Comparison of ENCODE assay signal across 1 cellular context in the genomic region with DNA sequence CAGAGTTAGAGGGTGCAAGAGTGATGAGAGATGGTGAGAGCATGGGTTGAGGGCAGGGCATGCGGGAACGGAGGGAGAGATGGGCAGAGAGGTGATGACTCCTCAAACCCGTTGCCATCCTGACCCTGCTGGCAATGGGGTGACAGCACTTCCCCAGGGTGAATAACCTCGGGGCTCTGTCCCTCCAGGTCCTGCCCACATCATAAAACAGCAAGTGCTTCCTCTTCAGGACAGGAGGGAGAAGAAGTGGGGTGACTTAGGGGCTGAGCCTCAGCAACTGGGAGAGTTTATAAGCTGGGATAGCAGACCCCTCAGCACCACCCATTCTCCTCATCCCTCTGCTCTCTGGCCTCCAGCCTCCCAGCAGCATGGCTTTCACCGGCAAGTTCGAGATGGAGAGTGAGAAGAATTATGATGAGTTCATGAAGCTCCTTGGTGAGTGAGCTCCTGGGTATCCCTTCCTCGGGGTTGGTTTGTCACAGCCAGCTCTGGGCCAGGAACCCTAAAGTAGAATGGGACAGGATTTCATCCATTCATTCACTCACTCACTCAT.
TF ChIP-seq lines count a peak whose summit lies in the region.

A gene with protein sequence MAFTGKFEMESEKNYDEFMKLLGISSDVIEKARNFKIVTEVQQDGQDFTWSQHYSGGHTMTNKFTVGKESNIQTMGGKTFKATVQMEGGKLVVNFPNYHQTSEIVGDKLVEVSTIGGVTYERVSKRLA (plus strand): TSS at position 317 of the 553 bp plus-strand sequence. CDS start 52 bp downstream, at position 369.

TF ChIP-seq in K562, 482 proteins besides CTCF, POLR2A, EP300 and RAD21:
- peak; percentile 24; the same call in 1 of the 2 replicates for TF ChIP-seq ZNF24 (IDR thresholded peaks at IDR 0.05)
- TF ChIP-seq, protein P1, sequence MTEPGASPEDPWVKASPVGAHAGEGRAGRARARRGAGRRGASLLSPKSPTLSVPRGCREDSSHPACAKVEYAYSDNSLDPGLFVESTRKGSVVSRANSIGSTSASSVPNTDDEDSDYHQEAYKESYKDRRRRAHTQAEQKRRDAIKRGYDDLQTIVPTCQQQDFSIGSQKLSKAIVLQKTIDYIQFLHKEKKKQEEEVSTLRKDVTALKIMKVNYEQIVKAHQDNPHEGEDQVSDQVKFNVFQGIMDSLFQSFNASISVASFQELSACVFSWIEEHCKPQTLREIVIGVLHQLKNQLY (CRISPR knock-in tag; conservative IDR thresholded peaks at IDR 0.05): no peak
- TF ChIP-seq, protein P2, sequence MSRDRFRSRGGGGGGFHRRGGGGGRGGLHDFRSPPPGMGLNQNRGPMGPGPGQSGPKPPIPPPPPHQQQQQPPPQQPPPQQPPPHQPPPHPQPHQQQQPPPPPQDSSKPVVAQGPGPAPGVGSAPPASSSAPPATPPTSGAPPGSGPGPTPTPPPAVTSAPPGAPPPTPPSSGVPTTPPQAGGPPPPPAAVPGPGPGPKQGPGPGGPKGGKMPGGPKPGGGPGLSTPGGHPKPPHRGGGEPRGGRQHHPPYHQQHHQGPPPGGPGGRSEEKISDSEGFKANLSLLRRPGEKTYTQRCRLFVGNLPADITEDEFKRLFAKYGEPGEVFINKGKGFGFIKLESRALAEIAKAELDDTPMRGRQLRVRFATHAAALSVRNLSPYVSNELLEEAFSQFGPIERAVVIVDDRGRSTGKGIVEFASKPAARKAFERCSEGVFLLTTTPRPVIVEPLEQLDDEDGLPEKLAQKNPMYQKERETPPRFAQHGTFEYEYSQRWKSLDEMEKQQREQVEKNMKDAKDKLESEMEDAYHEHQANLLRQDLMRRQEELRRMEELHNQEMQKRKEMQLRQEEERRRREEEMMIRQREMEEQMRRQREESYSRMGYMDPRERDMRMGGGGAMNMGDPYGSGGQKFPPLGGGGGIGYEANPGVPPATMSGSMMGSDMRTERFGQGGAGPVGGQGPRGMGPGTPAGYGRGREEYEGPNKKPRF (IDR thresholded peaks at IDR 0.05; ENCODE audit: low read depth, low read length): no peak
- TF ChIP-seq, protein P3, sequence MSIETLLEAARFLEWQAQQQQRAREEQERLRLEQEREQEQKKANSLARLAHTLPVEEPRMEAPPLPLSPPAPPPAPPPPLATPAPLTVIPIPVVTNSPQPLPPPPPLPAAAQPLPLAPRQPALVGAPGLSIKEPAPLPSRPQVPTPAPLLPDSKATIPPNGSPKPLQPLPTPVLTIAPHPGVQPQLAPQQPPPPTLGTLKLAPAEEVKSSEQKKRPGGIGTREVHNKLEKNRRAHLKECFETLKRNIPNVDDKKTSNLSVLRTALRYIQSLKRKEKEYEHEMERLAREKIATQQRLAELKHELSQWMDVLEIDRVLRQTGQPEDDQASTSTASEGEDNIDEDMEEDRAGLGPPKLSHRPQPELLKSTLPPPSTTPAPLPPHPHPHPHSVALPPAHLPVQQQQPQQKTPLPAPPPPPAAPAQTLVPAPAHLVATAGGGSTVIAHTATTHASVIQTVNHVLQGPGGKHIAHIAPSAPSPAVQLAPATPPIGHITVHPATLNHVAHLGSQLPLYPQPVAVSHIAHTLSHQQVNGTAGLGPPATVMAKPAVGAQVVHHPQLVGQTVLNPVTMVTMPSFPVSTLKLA (conservative IDR thresholded peaks at IDR 0.05): no peak
